Comparison of ENCODE assay signal across 1 cellular context in the genomic region with DNA sequence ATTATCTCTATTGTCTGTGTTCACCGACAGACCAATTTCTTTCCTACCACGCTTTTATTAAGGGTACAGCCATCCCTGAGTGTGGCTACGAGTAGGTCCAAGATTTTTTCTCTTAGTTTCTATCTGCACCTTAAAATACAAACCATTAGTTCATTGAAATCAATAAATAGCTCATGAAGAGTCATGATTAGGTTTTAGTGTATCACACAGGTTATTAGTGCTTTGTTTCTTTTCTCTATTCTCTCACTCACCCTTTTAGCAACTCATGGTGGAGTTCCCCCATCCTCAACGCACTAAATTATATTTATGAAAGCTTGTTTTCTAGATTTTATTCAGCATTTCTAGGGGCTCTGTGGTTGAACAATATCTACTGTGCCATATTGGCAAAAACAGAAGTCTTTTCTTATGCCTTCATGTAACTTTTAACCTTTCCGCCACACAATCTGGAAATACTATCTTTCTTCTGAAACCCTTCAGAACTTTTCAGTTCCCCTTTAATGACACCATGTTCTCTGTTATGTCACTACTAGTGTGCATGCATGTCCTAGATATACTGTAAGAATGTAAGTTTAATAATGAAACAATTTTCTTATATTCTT.
TF ChIP-seq lines count a peak whose summit lies in the region.

No MANE protein-coding gene starts in this region.

TF ChIP-seq in GM12878, 131 proteins besides CTCF, POLR2A, EP300 and RAD21 (continued from another document):
- TF ChIP-seq, protein P1, sequence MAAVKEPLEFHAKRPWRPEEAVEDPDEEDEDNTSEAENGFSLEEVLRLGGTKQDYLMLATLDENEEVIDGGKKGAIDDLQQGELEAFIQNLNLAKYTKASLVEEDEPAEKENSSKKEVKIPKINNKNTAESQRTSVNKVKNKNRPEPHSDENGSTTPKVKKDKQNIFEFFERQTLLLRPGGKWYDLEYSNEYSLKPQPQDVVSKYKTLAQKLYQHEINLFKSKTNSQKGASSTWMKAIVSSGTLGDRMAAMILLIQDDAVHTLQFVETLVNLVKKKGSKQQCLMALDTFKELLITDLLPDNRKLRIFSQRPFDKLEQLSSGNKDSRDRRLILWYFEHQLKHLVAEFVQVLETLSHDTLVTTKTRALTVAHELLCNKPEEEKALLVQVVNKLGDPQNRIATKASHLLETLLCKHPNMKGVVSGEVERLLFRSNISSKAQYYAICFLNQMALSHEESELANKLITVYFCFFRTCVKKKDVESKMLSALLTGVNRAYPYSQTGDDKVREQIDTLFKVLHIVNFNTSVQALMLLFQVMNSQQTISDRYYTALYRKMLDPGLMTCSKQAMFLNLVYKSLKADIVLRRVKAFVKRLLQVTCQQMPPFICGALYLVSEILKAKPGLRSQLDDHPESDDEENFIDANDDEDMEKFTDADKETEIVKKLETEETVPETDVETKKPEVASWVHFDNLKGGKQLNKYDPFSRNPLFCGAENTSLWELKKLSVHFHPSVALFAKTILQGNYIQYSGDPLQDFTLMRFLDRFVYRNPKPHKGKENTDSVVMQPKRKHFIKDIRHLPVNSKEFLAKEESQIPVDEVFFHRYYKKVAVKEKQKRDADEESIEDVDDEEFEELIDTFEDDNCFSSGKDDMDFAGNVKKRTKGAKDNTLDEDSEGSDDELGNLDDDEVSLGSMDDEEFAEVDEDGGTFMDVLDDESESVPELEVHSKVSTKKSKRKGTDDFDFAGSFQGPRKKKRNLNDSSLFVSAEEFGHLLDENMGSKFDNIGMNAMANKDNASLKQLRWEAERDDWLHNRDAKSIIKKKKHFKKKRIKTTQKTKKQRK (IDR thresholded peaks at IDR 0.05; ENCODE audit: low read depth, low read length), result no peak
- TF ChIP-seq JUNB (IDR thresholded peaks at IDR 0.05) (peak; percentile 87), BMI1 (IDR thresholded peaks at IDR 0.05; ENCODE audit: borderline replicate concordance) (peak; percentile 79), MTA3 (IDR thresholded peaks at IDR 0.05; ENCODE audit: borderline replicate concordance, low read length) (peak; percentile 41; the same call in 1 of the 2 replicates), SPI1 (IDR thresholded peaks at IDR 0.05; ENCODE audit: borderline replicate concordance, insufficient read depth, low read depth, low read length) (peak; percentile 92), MEF2A (IDR thresholded peaks at IDR 0.05; ENCODE audit: insufficient read depth, low read depth, low read length) (peak; percentile 63; the same call in 1 of the 2 replicates), TCF12 (IDR thresholded peaks at IDR 0.05; ENCODE audit: low read depth, low read length) (0 out of 2 replicates have a peak, but pooled peaks have one; percentile 41)
- TF ChIP-seq, protein P2, sequence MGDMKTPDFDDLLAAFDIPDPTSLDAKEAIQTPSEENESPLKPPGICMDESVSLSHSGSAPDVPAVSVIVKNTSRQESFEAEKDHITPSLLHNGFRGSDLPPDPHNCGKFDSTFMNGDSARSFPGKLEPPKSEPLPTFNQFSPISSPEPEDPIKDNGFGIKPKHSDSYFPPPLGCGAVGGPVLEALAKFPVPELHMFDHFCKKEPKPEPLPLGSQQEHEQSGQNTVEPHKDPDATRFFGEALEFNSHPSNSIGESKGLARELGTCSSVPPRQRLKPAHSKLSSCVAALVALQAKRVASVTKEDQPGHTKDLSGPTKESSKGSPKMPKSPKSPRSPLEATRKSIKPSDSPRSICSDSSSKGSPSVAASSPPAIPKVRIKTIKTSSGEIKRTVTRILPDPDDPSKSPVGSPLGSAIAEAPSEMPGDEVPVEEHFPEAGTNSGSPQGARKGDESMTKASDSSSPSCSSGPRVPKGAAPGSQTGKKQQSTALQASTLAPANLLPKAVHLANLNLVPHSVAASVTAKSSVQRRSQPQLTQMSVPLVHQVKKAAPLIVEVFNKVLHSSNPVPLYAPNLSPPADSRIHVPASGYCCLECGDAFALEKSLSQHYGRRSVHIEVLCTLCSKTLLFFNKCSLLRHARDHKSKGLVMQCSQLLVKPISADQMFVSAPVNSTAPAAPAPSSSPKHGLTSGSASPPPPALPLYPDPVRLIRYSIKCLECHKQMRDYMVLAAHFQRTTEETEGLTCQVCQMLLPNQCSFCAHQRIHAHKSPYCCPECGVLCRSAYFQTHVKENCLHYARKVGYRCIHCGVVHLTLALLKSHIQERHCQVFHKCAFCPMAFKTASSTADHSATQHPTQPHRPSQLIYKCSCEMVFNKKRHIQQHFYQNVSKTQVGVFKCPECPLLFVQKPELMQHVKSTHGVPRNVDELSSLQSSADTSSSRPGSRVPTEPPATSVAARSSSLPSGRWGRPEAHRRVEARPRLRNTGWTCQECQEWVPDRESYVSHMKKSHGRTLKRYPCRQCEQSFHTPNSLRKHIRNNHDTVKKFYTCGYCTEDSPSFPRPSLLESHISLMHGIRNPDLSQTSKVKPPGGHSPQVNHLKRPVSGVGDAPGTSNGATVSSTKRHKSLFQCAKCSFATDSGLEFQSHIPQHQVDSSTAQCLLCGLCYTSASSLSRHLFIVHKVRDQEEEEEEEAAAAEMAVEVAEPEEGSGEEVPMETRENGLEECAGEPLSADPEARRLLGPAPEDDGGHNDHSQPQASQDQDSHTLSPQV (IDR thresholded peaks at IDR 0.05), result peak; percentile 64; the same call in 1 of the 2 replicates
